Comparison of ENCODE assay signal across 8 cellular contexts in genomic region chr7:64562621-64563275, GRCh38. TPM values are rescaled to one million over a fixed set of nuclear protein-coding genes. Genes with fewer than 3 reads are reported as not detected.
DNase-seq lines count a peak whose midpoint lies in the region; FAIRE-seq and TF ChIP-seq lines count a peak whose summit lies in the region.

TSS of gene ZNF680 (minus strand) at chr7:64563071. CDS start at chr7:64562954, 117 bp downstream.

- peak within 1 kb of the TSS; percentile 88 for H3K4me2 ChIP-seq in endothelial cell of umbilical vein (ENCODE audit: insufficient read depth, low read length)

- intact Hi-C loops in endothelial cell of umbilical vein (cut with micrococcal nuclease): loop anchor here (1.0 to 5.0 kb wide), 2 partner anchors 104 to 230 kb away; partner anchors contain the start of genes ZNF107 and ZNF138

- peak; percentile 92 for FAIRE-seq in endothelial cell of umbilical vein (lab: Jason Lieb, UNC)

- peak within 1 kb of the TSS; percentile 89 for H3K27ac ChIP-seq in endothelial cell of umbilical vein (ENCODE audit: insufficient read depth, low read depth, low read length)

- H3K4me1 ChIP-seq in endothelial cell of umbilical vein (ENCODE audit: control insufficient read depth, extremely low read depth, insufficient read depth, low read length): no peaks in the 10 kb centered on the region

- peaks cover 22% of the 10 kb centered on the region for H3K79me2 ChIP-seq in endothelial cell of umbilical vein (ENCODE audit: control insufficient read depth, insufficient read depth, low read length)

- BruUV-seq in endothelial cell of umbilical vein (replicated peaks; lab: Mats Ljungman, UMichigan): TSS peak; percentile 65

- no peaks in the 10 kb centered on the region for H3K9me3 ChIP-seq in endothelial cell of umbilical vein (replicated peaks; ENCODE audit: control insufficient read depth, insufficient read depth, low read length)

- no peaks in the 10 kb centered on the region for H3K27me3 ChIP-seq in endothelial cell of umbilical vein (ENCODE audit: control insufficient read depth in 2 of 2, insufficient read depth in 2 of 2, low read length in 2 of 2)

- no peaks in the 10 kb centered on the region for H3K9me1 ChIP-seq in endothelial cell of umbilical vein (replicated peaks; ENCODE audit: control insufficient read depth, extremely low read depth, insufficient read depth, low read length)

- TF ChIP-seq POLR2A in endothelial cell of umbilical vein (IDR thresholded peaks at IDR 0.05; ENCODE audit: low read depth, low read length): peak; percentile 68

- peak within 1 kb of the TSS; percentile 70 to 90 (median 86) for H3K4me3 ChIP-seq in endothelial cell of umbilical vein (replicated peaks in 1 of 3; ENCODE audit: insufficient read depth in 1 of 3, low read depth in 1 of 3, low read length in 3 of 3)

- peak within 1 kb of the TSS; percentile 98 for H2AFZ ChIP-seq in endothelial cell of umbilical vein (ENCODE audit: low read depth, low read length)

- H3K36me3 ChIP-seq in endothelial cell of umbilical vein (ENCODE audit: control insufficient read depth in 2 of 2, extremely low read depth in 1 of 2, insufficient read depth in 2 of 2, low read length in 2 of 2): no peaks in the 10 kb centered on the region

- H3K9ac ChIP-seq in endothelial cell of umbilical vein (replicated peaks; ENCODE audit: extremely low read depth, insufficient read depth, low read length): peak within 1 kb of the TSS; percentile 94

- no peak for TF ChIP-seq CTCF in GM20000 (IDR thresholded peaks at IDR 0.05; ENCODE audit: extremely low read depth, missing control alignments)
- TF ChIP-seq CTCF in endothelial cell of umbilical vein (IDR thresholded peaks at IDR 0.05; ENCODE audit: extremely low read depth in 1 of 2, insufficient read depth in 1 of 2, low read depth in 1 of 2, low read length in 2 of 2): no peak

- DNase-seq in COR-L47 (lab: John Stamatoyannopoulos, UW): peak; percentile 94
- DNase-seq in GM20000 (ENCODE audit: low spot score): peak; percentile 91
- DNase-seq in HS-5 (ENCODE audit: low read depth): peak; percentile 80
- peak; percentile 78 for DNase-seq in NOMO-1 treated with DMSO at 0.1 percent for 48 hours (lab: John Stamatoyannopoulos, UW; ENCODE audit: unreplicated experiment)
- peak; percentile 88 for DNase-seq in activated CD8-positive, alpha-beta memory T cell treated with anti-CD3 and anti-CD28 coated beads, Interleukin-2, amount 50 U/mL, for 48 hours
- DNase-seq in endothelial cell of umbilical vein (ENCODE audit: low read depth, low spot score): peak; percentile 96
- DNase-seq in middle frontal gyrus (ENCODE audit: extremely low spot score, low spot score): peak; percentile 95
- DNase-seq in stimulated activated CD8-positive, alpha-beta memory T cell treated with anti-CD3 and anti-CD28 coated beads, Interleukin-4, amount 100 ng/mL, for 1 hour (ENCODE audit: low read depth in 2 of 2, low spot score in 1 of 2): peak; percentile 56 to 81

- no peaks in the 10 kb centered on the region for H4K20me1 ChIP-seq in endothelial cell of umbilical vein (replicated peaks; ENCODE audit: control insufficient read depth, extremely low read depth, insufficient read depth, low read length)

- dilution Hi-C loops in endothelial cell of umbilical vein (cut with MboI; ENCODE audit: extremely low pct_ligation_motif_present, low sequenced_read_pairs): no loop called here

- CTCF ChIA-PET in endothelial cell of umbilical vein (lab: Charles Lee): interaction anchor here (0.9 to 1.0 kb wide), 2 partner anchors 10 to 25 kb away, joined by 3 read pairs; no protein-coding TSS in a partner anchor

- POLR2A ChIA-PET in endothelial cell of umbilical vein (lab: Charles Lee): interaction anchor here (0.6 to 1.3 kb wide), 4 partner anchors 12 to 474 kb away, joined by 3 to 7 read pairs (median 4); partner anchors contain the start of gene ZNF107

TF ChIP-seq in endothelial cell of umbilical vein, 7 proteins besides CTCF, POLR2A, EP300 and RAD21:
- TF ChIP-seq POLR2AphosphoS5 (IDR thresholded peaks at IDR 0.05; ENCODE audit: insufficient read depth, low read depth, low read length) (peak; percentile 57), FOS (IDR thresholded peaks at IDR 0.05; ENCODE audit: borderline replicate concordance, insufficient read depth, low read length) (no peak), GATA2 (IDR thresholded peaks at IDR 0.05; ENCODE audit: insufficient read depth, insufficient read length, low read depth, low read length) (no peak), MYC (IDR thresholded peaks at IDR 0.05; ENCODE audit: low read depth, low read length) (no peak), EZH2 (IDR thresholded peaks at IDR 0.05; ENCODE audit: borderline replicate concordance, low read depth, low read length, severe bottlenecking) (no peak)
TF ChIP-seq in endothelial cell of umbilical vein: peak in this region for 1.

RNA-seq across cellular contexts. Expression of gene ZNF680, which starts in this region (rescaled TPM):
- 10.8 and 11.5 TPM in 2 replicates for total RNA-seq in endothelial cell of umbilical vein
- 0.83 and 1.0 TPM in 2 replicates for polyA plus RNA-seq in endothelial cell of umbilical vein
- polyA plus RNA-seq in endothelial cell of umbilical vein (2011; cell fraction: cytosol; rRNA removed): 1.1 and 1.4 TPM in 2 replicates
- polyA plus RNA-seq in endothelial cell of umbilical vein (2011; cell fraction: nucleus; rRNA removed): 8.3 and 8.8 TPM in 2 replicates
- polyA plus RNA-seq in endothelial cell of umbilical vein (2012): 2.5 and 2.9 TPM in 2 replicates
- polyA minus RNA-seq in endothelial cell of umbilical vein: 3.8 and 5.6 TPM in 2 replicates
- 4.8 TPM for polyA minus RNA-seq in endothelial cell of umbilical vein (2011; cell fraction: cytosol; rRNA and poly(A)+ RNA removed)
- polyA minus RNA-seq in endothelial cell of umbilical vein (2011; cell fraction: nucleus; rRNA and poly(A)+ RNA removed): 15.4 and 20.4 TPM in 2 replicates

Comparison
In these comparisons a context has a peak if more than half of its experiments do, and no peak if none do; other contexts are left out.
1. Peak in every context shown above with its lines: DNase-seq, H3K4me3 ChIP-seq and H3K27ac ChIP-seq.